8 cellular contexts compared by ENCODE assay signal in genomic region chr12:49824886-49825285, GRCh38. TPM values are rescaled to one million over a fixed set of nuclear protein-coding genes. Genes with fewer than 3 reads are reported as not detected.
DNase-seq lines count a peak whose midpoint lies in the region; ATAC-seq and TF ChIP-seq lines count a peak whose summit lies in the region.

No MANE protein-coding gene starts in this region.

- TF ChIP-seq POLR2A in stomach (IDR thresholded peaks at IDR 0.05) = no peak

- peak; percentile 80 for DNase-seq in KBM-7
- no peak for DNase-seq in ascending aorta (ENCODE audit: low spot score in 2 of 2)
- peak; percentile 14 for DNase-seq in inferior parietal cortex (ENCODE audit: extremely low spot score)
- no peak for DNase-seq in stomach
- DNase-seq in HK-2 (ENCODE audit: unreplicated experiment) = no peak
- DNase-seq in NCI-H345 (lab: John Stamatoyannopoulos, UW) = no peak
- no peak for DNase-seq in DMS153 (lab: John Stamatoyannopoulos, UW)

- no peaks in the 10 kb centered on the region for H3K27me3 ChIP-seq in ascending aorta
- no peaks in the 10 kb centered on the region for H3K27me3 ChIP-seq in stomach

- no peaks in the 10 kb centered on the region for H3K9me3 ChIP-seq in ascending aorta
- H3K9me3 ChIP-seq in stomach = no peaks in the 10 kb centered on the region

- in situ Hi-C loops in KBM-7 (cut with MboI; ENCODE audit: low pct_unique_long_range_greater_than_20kb, low sequenced_read_pairs) = no loop called here

- H3K36me3 ChIP-seq in ascending aorta (peaks cover 3 to 7% of the 10 kb centered on the region in 2 donors), stomach (peaks cover 0 to 8% (median 1%) of the 10 kb centered on the region in 4 donors)

- no peak for TF ChIP-seq EP300 in stomach (IDR thresholded peaks at IDR 0.05)

- ATAC-seq in HG03045 (IDR thresholded peaks at IDR 0.05; ENCODE audit: unreplicated experiment) = no peak

- H3K4me1 ChIP-seq in ascending aorta (peaks cover 5 to 35% of the 10 kb centered on the region in 2 donors), stomach (peaks cover 45 to 75% (median 62%) of the 10 kb centered on the region in 4 donors)

- intact Hi-C loops in ascending aorta (cut with DNase I) (no loop called here), stomach (cut with DNase I; ENCODE audit: low total_unique reads) (no loop called here)

- no peak overlapping the region for H3K4me3 ChIP-seq in ascending aorta
- H3K4me3 ChIP-seq in stomach = no peak overlapping the region

- H3K27ac ChIP-seq in ascending aorta (peak overlapping the region; percentile 40 to 91), stomach (peak overlapping the region in 4 of 5 donors; percentile 53 to 94 (median 93))

- no peak for TF ChIP-seq CTCF in ascending aorta (IDR thresholded peaks at IDR 0.05)
- no peak for TF ChIP-seq CTCF in stomach (IDR thresholded peaks at IDR 0.05)

- 65 to 78% (median 73%) methylated on average over 4 of the region's 4 CpGs for WGBS in stomach, 5 donors

RNA-seq across cellular contexts. Expression of gene NCKAP5L, which starts 3.3 kb away (rescaled TPM):
- total RNA-seq in ascending aorta (33.4 TPM), stomach (10 to 100 TPM in 2 of 5 donors, 1 to 10 TPM in 3; 4.9 to 16.5 (median 8.3) TPM)
- 1 to 10 TPM; 3.5 to 9.7 (median 4.1) TPM for polyA plus RNA-seq in stomach

RNA-seq across cellular contexts. Expression of gene BCDIN3D, which starts 18.0 kb away (rescaled TPM):
- total RNA-seq in ascending aorta (2.6 TPM), stomach (10 to 100 TPM in 1 of 5 donors, 1 to 10 TPM in 2, under 1 TPM in 1, not detected in 1; 0.58 to 14.7 (median 3.6) TPM)
- polyA plus RNA-seq in stomach = 1 to 10 TPM; 1.8 to 2.7 (median 2.6) TPM

Comparison
In these comparisons a context has a peak if more than half of its experiments do, and no peak if none do; other contexts are left out.
1. DNase-seq: peak in KBM-7 (single experiment) and inferior parietal cortex (single experiment); none in ascending aorta (0 of 2), stomach (single experiment), HK-2 (single experiment), NCI-H345 (single experiment) and DMS153 (single experiment).